20 cellular contexts compared by ENCODE assay signal in the genomic region with DNA sequence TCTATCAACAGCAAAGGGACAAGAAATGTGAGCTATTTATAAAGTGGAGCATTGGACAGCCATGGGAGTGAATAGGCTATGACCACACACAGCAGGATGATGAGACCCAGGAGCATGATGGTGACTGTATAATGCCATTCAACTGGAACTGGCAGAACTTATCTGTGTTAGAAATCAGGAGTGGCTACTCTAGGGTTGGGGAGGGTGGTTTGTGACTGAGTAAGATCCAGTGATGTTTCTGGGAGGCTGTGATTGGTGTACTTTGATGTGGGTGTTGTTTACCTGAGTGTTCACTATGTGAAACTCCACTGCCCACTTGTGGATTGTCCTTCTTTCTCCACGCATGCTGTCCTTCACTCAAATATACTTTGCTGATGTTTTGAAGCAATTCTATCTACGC. TPM values are rescaled to one million over a fixed set of nuclear protein-coding genes. Genes with fewer than 3 reads are reported as not detected.
DNase-seq lines count a peak whose midpoint lies in the region; ATAC-seq, FAIRE-seq and TF ChIP-seq lines count a peak whose summit lies in the region.
"Had no signal": no experiment of that assay in that cellular context is flagged by ENCODE, and none has a peak within 500 bp of the region (broad histone marks: within the 10 kb centered on the region; RNA-seq: fewer than 3 reads in every experiment).

No MANE protein-coding gene starts in this region.

- TF ChIP-seq POLR2A in GM12891 (IDR thresholded peaks at IDR 0.05; ENCODE audit: low read depth, low read length) (no peak), lower leg skin (IDR thresholded peaks at IDR 0.05) (no peak)

- intact Hi-C loops in lower leg skin (cut with DNase I; ENCODE audit: low total_unique reads): loop anchor here (5.0 kb wide), 1 partner anchor 171 kb away; no protein-coding TSS in a partner anchor

- peak; percentile 50 for FAIRE-seq in GM12891 (lab: Jason Lieb, UNC)
- FAIRE-seq: GM18507 had no signal

- H3K4me3 ChIP-seq in lower leg skin (ENCODE audit: low read depth, poor library complexity, severe bottlenecking): no peak overlapping the region
- H3K4me3 ChIP-seq: MG63 had no signal

- no peak for TF ChIP-seq CTCF in lower leg skin (IDR thresholded peaks at IDR 0.05)

- WGBS in lower leg skin, 2 donors: 78 to 89% methylated on average over 2 of the region's 2 CpGs

- no peak for ATAC-seq in esophagus mucosa
- ATAC-seq: SK-N-SH treated with all-trans-retinoic acid at 6 μM for 48 hours had no signal

- DNase-seq in GM12891 (ENCODE audit: insufficient read length, low spot score) (no peak), RKO (ENCODE audit: low spot score) (peak; percentile 5), epithelial cell of prostate (ENCODE audit: low read depth, low spot score) (peak; percentile 29), renal cortical epithelial cell (ENCODE audit: low read depth) (peak; percentile 35), lower leg skin (ENCODE audit: low spot score in 2 of 2) (no peak)
- DNase-seq in stimulated activated CD4-positive, alpha-beta T cell treated with anti-CD3 and anti-CD28 coated beads, Interleukin-2, amount 100 ng/mL, for 24 hours: no peak
- DNase-seq: Caco-2; CD4-positive, alpha-beta memory T cell; DND-41; GOT3; IMR-90; MG63; NCI-H1417; NCI-H1694 treated with DMSO at 0.1 percent for 48 hours; NCI-H510A; NCI-H748 treated with DMSO at 0.1 percent for 48 hours; NK-92 treated with Interleukin-12 subunit alpha and Interleukin-12 subunit beta, amount 100 ng/mL, for 24 hours had no signal

- H3K27ac ChIP-seq in epithelial cell of prostate: no peak overlapping the region

TF ChIP-seq in GM12891, 5 proteins besides CTCF, POLR2A, EP300 and RAD21:
- TF ChIP-seq PAX5 (IDR thresholded peaks at IDR 0.05; ENCODE audit: insufficient read depth, low read length, severe bottlenecking) (no peak), TAF1 (IDR thresholded peaks at IDR 0.05; ENCODE audit: low read depth, low read length) (no peak), POLR2AphosphoS5 (IDR thresholded peaks at IDR 0.05; ENCODE audit: low read depth, low read length) (no peak), POU2F2 (IDR thresholded peaks at IDR 0.05; ENCODE audit: low read depth, low read length) (no peak), SPI1 (IDR thresholded peaks at IDR 0.05; ENCODE audit: low read depth, low read length) (no peak)

RNA-seq across cellular contexts. Expression of gene HLA-B, which starts 11.5 kb away (rescaled TPM):
- 3,160 TPM for polyA plus RNA-seq in GM12891 (2012; ENCODE audit: low read depth, missing spikeins)
- total RNA-seq in renal cortical epithelial cell (208 and 644 TPM in 2 replicates), lower leg skin (1,000 to 10,000 TPM; 1,061 to 2,090 (median 1,325) TPM), esophagus mucosa (105 TPM)

RNA-seq across cellular contexts. Expression of gene MICA, which starts 34.9 kb away (rescaled TPM):
- polyA plus RNA-seq in GM12891 (2012; ENCODE audit: low read depth, missing spikeins): 5.0 TPM
- total RNA-seq in renal cortical epithelial cell: 33.0 and 55.6 TPM in 2 replicates
- total RNA-seq in lower leg skin: 10 to 100 TPM in 3 of 4 donors, 1 to 10 TPM in 1; 7.7 to 21.7 (median 13.9) TPM
- total RNA-seq in esophagus mucosa: 11.0 TPM

Comparison
In these comparisons a context has a peak if more than half of its experiments do, and no peak if none do; other contexts are left out.
1. DNase-seq: peak in RKO (single experiment), epithelial cell of prostate (single experiment) and renal cortical epithelial cell (single experiment); none in GM12891 (single experiment), stimulated activated CD4-positive, alpha-beta T cell treated with anti-CD3 and anti-CD28 coated beads, Interleukin-2, amount 100 ng/mL, for 24 hours (0 of 2) and lower leg skin (0 of 2).